Comparison of ENCODE assay signal across 1 cellular context in the genomic region with DNA sequence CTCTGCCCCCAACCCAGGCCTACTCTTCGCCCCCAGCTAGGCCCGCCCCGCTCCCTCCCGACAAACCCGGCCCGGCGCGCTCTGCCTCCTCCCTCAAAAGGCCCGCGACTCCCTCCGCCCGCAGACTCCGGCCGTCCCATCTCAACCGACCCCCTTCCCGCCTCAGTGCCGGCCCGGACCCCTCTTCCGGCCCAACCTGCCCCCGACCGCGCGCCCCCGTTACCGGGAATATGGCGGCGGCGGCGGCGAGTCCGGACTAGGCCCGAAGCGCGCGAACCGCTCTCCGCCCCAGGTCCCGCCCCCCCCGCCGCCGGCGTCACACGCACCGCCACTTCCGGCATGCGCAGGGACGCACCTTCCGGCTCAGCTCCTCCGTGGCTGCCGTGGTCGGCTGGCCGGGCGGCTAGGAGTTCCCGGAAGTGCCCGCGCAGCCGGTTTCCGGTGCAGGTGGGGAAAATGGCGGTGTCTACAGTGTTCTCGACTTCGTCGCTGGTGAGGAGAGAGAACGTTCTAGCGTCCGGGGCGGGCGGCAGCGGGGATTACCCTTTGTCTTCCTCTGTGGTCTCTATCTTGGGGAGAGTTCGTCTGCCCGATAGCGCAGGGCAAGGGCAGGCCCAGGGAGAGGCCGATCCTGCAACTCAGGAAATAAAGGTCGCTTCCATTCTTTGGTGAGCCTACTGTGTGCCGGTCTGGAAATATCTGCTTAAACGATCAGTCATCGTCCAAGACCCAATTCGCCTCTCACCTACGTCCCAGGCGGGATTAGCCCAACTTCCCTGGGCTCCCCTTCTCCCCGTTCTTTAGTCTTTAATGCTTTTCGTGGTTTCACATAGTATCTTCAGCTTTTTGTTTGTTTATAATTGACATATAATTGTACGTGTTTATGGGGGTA.
TF ChIP-seq lines count a peak whose summit lies in the region.

A gene with protein sequence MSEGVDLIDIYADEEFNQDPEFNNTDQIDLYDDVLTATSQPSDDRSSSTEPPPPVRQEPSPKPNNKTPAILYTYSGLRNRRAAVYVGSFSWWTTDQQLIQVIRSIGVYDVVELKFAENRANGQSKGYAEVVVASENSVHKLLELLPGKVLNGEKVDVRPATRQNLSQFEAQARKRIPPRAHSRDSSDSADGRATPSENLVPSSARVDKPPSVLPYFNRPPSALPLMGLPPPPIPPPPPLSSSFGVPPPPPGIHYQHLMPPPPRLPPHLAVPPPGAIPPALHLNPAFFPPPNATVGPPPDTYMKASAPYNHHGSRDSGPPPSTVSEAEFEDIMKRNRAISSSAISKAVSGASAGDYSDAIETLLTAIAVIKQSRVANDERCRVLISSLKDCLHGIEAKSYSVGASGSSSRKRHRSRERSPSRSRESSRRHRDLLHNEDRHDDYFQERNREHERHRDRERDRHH (minus strand): TSS at position 285 of the 892 bp plus-strand sequence. CDS start 740 bp downstream, outside the sequence.
A gene (plus strand): TSS at position 434 of the 892 bp plus-strand sequence. CDS start 23 bp downstream, at position 457.

TF ChIP-seq in HEK293, 187 proteins besides CTCF, POLR2A, EP300 and RAD21 (continued from another document and continues in another):
- TF ChIP-seq, protein P1, sequence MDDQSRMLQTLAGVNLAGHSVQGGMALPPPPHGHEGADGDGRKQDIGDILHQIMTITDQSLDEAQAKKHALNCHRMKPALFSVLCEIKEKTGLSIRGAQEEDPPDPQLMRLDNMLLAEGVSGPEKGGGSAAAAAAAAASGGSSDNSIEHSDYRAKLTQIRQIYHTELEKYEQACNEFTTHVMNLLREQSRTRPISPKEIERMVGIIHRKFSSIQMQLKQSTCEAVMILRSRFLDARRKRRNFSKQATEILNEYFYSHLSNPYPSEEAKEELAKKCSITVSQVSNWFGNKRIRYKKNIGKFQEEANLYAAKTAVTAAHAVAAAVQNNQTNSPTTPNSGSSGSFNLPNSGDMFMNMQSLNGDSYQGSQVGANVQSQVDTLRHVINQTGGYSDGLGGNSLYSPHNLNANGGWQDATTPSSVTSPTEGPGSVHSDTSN (CRISPR knock-in tag; IDR thresholded peaks at IDR 0.05) = 0 out of 2 replicates have a peak, but pooled peaks have one; percentile 19
- TF ChIP-seq ZBTB17 (tag by site-specific recombination; IDR thresholded peaks at IDR 0.05) (peak; percentile 65), HOXA7 (CRISPR knock-in tag; IDR thresholded peaks at IDR 0.05; ENCODE audit: borderline replicate concordance) (no peak), ZFHX2 (tag by site-specific recombination; conservative IDR thresholded peaks at IDR 0.05) (peak; percentile 64), ZFP41 (tag by site-specific recombination; IDR thresholded peaks at IDR 0.05; ENCODE audit: borderline replicate concordance) (no peak), ZNF791 (tag by site-specific recombination; IDR thresholded peaks at IDR 0.05) (no peak), ZNF433 (tag by site-specific recombination; IDR thresholded peaks at IDR 0.05; ENCODE audit: low read depth) (no peak), ZNF404 (tag by site-specific recombination; IDR thresholded peaks at IDR 0.05) (no peak), PRDM1 (tag by site-specific recombination; IDR thresholded peaks at IDR 0.05) (no peak), ZNF140 (tag by site-specific recombination; IDR thresholded peaks at IDR 0.05) (no peak), FEZF1 (tag by site-specific recombination; IDR thresholded peaks at IDR 0.05) (no peak; the same call in 1 of the 2 replicates), ZNF138 (tag by site-specific recombination; IDR thresholded peaks at IDR 0.05; ENCODE audit: borderline replicate concordance) (no peak), ZNF292 (tag by site-specific recombination; IDR thresholded peaks at IDR 0.05; ENCODE audit: borderline replicate concordance, low read depth) (no peak), ZNF544 (tag by site-specific recombination; IDR thresholded peaks at IDR 0.05) (no peak), ZNF558 (tag by site-specific recombination; IDR thresholded peaks at IDR 0.05) (no peak), ZNF571 (tag by site-specific recombination; IDR thresholded peaks at IDR 0.05) (no peak), ZNF133 (tag by site-specific recombination; IDR thresholded peaks at IDR 0.05) (no peak), ZNF768 (tag by site-specific recombination; IDR thresholded peaks at IDR 0.05) (no peak), MEIS1 (CRISPR knock-in tag; IDR thresholded peaks at IDR 0.05; ENCODE audit: borderline replicate concordance) (no peak), ZNF623 (tag by site-specific recombination; IDR thresholded peaks at IDR 0.05) (0 out of 2 replicates have a peak, but pooled peaks have one; percentile 19), ZBTB7A (tag by site-specific recombination; IDR thresholded peaks at IDR 0.05; ENCODE audit: low read depth) (0 out of 2 replicates have a peak, but pooled peaks have one; percentile 32), ZFP37 (tag by site-specific recombination; IDR thresholded peaks at IDR 0.05) (peak; percentile 22), ZNF354C (tag by site-specific recombination; IDR thresholded peaks at IDR 0.05; ENCODE audit: borderline replicate concordance, low read depth) (no peak), ZNF2 (tag by site-specific recombination; IDR thresholded peaks at IDR 0.05) (peak; percentile 75), ZNF426 (tag by site-specific recombination; IDR thresholded peaks at IDR 0.05) (no peak), ZNF837 (tag by site-specific recombination; IDR thresholded peaks at IDR 0.05) (no peak), ZNF248 (tag by site-specific recombination; IDR thresholded peaks at IDR 0.05) (no peak), ZNF747 (tag by site-specific recombination; IDR thresholded peaks at IDR 0.05) (no peak), ZNF514 (tag by site-specific recombination; IDR thresholded peaks at IDR 0.05) (no peak)
- TF ChIP-seq, protein P2, sequence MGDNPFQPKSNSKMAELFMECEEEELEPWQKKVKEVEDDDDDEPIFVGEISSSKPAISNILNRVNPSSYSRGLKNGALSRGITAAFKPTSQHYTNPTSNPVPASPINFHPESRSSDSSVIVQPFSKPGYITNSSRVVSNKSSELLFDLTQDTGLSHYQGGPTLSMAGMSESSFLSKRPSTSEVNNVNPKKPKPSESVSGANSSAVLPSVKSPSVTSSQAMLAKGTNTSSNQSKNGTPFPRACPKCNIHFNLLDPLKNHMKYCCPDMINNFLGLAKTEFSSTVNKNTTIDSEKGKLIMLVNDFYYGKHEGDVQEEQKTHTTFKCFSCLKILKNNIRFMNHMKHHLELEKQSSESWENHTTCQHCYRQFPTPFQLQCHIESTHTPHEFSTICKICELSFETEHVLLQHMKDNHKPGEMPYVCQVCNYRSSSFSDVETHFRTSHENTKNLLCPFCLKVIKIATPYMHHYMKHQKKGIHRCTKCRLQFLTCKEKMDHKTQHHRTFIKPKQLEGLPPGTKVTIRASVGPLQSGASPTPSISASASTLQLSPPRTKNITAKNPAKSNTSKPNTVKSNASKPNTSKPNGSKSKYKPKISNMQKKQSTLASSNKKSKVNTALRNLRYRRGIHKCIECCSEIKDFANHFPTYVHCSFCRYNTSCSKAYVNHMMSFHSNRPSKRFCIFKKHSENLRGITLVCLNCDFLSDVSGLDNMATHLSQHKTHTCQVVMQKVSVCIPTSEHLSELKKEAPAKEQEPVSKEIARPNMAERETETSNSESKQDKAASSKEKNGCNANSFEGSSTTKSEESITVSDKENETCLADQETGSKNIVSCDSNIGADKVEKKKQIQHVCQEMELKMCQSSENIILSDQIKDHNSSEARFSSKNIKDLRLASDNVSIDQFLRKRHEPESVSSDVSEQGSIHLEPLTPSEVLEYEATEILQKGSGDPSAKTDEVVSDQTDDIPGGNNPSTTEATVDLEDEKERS (tag by site-specific recombination; IDR thresholded peaks at IDR 0.05) = no peak; the same call in 1 of the 2 replicates
- TF ChIP-seq, protein P3, sequence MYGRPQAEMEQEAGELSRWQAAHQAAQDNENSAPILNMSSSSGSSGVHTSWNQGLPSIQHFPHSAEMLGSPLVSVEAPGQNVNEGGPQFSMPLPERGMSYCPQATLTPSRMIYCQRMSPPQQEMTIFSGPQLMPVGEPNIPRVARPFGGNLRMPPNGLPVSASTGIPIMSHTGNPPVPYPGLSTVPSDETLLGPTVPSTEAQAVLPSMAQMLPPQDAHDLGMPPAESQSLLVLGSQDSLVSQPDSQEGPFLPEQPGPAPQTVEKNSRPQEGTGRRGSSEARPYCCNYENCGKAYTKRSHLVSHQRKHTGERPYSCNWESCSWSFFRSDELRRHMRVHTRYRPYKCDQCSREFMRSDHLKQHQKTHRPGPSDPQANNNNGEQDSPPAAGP (tag by site-specific recombination; IDR thresholded peaks at IDR 0.05) = peak; percentile 71; the same call in 1 of the 2 replicates
- TF ChIP-seq, protein P4, sequence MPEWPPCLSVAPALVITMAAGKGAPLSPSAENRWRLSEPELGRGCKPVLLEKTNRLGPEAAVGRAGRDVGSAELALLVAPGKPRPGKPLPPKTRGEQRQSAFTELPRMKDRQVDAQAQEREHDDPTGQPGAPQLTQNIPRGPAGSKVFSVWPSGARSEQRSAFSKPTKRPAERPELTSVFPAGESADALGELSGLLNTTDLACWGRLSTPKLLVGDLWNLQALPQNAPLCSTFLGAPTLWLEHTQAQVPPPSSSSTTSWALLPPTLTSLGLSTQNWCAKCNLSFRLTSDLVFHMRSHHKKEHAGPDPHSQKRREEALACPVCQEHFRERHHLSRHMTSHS (tag by site-specific recombination; IDR thresholded peaks at IDR 0.05) = no peak
- TF ChIP-seq, protein P5, sequence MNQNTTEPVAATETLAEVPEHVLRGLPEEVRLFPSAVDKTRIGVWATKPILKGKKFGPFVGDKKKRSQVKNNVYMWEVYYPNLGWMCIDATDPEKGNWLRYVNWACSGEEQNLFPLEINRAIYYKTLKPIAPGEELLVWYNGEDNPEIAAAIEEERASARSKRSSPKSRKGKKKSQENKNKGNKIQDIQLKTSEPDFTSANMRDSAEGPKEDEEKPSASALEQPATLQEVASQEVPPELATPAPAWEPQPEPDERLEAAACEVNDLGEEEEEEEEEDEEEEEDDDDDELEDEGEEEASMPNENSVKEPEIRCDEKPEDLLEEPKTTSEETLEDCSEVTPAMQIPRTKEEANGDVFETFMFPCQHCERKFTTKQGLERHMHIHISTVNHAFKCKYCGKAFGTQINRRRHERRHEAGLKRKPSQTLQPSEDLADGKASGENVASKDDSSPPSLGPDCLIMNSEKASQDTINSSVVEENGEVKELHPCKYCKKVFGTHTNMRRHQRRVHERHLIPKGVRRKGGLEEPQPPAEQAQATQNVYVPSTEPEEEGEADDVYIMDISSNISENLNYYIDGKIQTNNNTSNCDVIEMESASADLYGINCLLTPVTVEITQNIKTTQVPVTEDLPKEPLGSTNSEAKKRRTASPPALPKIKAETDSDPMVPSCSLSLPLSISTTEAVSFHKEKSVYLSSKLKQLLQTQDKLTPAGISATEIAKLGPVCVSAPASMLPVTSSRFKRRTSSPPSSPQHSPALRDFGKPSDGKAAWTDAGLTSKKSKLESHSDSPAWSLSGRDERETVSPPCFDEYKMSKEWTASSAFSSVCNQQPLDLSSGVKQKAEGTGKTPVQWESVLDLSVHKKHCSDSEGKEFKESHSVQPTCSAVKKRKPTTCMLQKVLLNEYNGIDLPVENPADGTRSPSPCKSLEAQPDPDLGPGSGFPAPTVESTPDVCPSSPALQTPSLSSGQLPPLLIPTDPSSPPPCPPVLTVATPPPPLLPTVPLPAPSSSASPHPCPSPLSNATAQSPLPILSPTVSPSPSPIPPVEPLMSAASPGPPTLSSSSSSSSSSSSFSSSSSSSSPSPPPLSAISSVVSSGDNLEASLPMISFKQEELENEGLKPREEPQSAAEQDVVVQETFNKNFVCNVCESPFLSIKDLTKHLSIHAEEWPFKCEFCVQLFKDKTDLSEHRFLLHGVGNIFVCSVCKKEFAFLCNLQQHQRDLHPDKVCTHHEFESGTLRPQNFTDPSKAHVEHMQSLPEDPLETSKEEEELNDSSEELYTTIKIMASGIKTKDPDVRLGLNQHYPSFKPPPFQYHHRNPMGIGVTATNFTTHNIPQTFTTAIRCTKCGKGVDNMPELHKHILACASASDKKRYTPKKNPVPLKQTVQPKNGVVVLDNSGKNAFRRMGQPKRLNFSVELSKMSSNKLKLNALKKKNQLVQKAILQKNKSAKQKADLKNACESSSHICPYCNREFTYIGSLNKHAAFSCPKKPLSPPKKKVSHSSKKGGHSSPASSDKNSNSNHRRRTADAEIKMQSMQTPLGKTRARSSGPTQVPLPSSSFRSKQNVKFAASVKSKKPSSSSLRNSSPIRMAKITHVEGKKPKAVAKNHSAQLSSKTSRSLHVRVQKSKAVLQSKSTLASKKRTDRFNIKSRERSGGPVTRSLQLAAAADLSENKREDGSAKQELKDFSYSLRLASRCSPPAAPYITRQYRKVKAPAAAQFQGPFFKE (tag by site-specific recombination; IDR thresholded peaks at IDR 0.05; ENCODE audit: borderline replicate concordance) = no peak
- TF ChIP-seq, protein P6, sequence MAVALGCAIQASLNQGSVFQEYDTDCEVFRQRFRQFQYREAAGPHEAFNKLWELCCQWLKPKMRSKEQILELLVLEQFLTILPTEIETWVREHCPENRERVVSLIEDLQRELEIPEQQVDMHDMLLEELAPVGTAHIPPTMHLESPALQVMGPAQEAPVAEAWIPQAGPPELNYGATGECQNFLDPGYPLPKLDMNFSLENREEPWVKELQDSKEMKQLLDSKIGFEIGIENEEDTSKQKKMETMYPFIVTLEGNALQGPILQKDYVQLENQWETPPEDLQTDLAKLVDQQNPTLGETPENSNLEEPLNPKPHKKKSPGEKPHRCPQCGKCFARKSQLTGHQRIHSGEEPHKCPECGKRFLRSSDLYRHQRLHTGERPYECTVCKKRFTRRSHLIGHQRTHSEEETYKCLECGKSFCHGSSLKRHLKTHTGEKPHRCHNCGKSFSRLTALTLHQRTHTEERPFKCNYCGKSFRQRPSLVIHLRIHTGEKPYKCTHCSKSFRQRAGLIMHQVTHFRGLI (tag by site-specific recombination; IDR thresholded peaks at IDR 0.05) = no peak
- TF ChIP-seq, protein P7, sequence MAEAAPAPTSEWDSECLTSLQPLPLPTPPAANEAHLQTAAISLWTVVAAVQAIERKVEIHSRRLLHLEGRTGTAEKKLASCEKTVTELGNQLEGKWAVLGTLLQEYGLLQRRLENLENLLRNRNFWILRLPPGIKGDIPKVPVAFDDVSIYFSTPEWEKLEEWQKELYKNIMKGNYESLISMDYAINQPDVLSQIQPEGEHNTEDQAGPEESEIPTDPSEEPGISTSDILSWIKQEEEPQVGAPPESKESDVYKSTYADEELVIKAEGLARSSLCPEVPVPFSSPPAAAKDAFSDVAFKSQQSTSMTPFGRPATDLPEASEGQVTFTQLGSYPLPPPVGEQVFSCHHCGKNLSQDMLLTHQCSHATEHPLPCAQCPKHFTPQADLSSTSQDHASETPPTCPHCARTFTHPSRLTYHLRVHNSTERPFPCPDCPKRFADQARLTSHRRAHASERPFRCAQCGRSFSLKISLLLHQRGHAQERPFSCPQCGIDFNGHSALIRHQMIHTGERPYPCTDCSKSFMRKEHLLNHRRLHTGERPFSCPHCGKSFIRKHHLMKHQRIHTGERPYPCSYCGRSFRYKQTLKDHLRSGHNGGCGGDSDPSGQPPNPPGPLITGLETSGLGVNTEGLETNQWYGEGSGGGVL (tag by site-specific recombination; IDR thresholded peaks at IDR 0.05) = peak; percentile 77
